ENCODE assay signal across 7 cellular contexts in genomic region chr20:31539636-31540035, GRCh38. TPM values are rescaled to one million over a fixed set of nuclear protein-coding genes. Genes with fewer than 3 reads are reported as not detected.
DNase-seq lines count a peak whose midpoint lies in the region; ATAC-seq, FAIRE-seq and TF ChIP-seq lines count a peak whose summit lies in the region.
"Not testable (repeated sequence)": the region's sequence is repeated elsewhere in the genome, so short reads cannot be mapped to it uniquely, and the experiment has no call there.

No MANE protein-coding gene starts in this region.

- intact Hi-C loops in Caco-2 (cut with micrococcal nuclease; ENCODE audit: unreplicated experiment); dendritic cell treated with granulocyte-macrophage colony-stimulating factor and Interleukin-4, amounts not matched to agents 40 ng/mL and 50 ng/mL, for 4 days (cut with micrococcal nuclease): not testable (repeated sequence)

- not testable (repeated sequence) for H3K18ac ChIP-seq in mesenchymal stem cell (ENCODE audit: low read depth in 1 of 2, low read length in 2 of 2)

- CTCF ChIA-PET in Caco-2 (lab: Charles Lee), result not testable (repeated sequence)

- H3K36me3 ChIP-seq in Caco-2 (ENCODE audit: control insufficient read depth, insufficient read depth, low read length), result peaks cover 18% of the 10 kb centered on the region
- H3K36me3 ChIP-seq in mesenchymal stem cell (ENCODE audit: control insufficient read depth in 1 of 2, insufficient read depth in 2 of 2, low read depth in 1 of 2, low read length in 2 of 2), result peaks cover 70 to 80% of the 10 kb centered on the region in 2 experiments

- not testable (repeated sequence) for H3K4me2 ChIP-seq in mesenchymal stem cell (ENCODE audit: low read length, poor library complexity, severe bottlenecking)

- not testable (repeated sequence) for H4K8ac ChIP-seq in mesenchymal stem cell (ENCODE audit: low read length)

- not testable (repeated sequence) for TF ChIP-seq CTCF in Caco-2 (IDR thresholded peaks at IDR 0.05; ENCODE audit: insufficient read depth in 1 of 2, low read depth in 1 of 2, low read length in 1 of 2, severe bottlenecking in 1 of 2, unreplicated experiment in 1 of 2); HFFc6 (IDR thresholded peaks at IDR 0.05)

- H3K4me3 Mint-ChIP-seq in Caco-2 (ENCODE audit: unreplicated experiment); HFFc6; activated T-cell treated with anti-CD3 and anti-CD28 coated beads, Interleukin-2, amount 50 U/mL, for 24 hours; dendritic cell treated with granulocyte-macrophage colony-stimulating factor and Interleukin-4, amounts not matched to agents 40 ng/mL and 50 ng/mL, for 4 days; stimulated activated naive B cell treated with anti-CD40 and anti-IgM and Interleukin-4, amounts not matched to agents 10 μg/mL and 1 μg/mL and 100 μg/mL, for 72 hours: not testable (repeated sequence)

- not testable (repeated sequence) for H2BK12ac ChIP-seq in mesenchymal stem cell (ENCODE audit: low read length in 2 of 2)

- not testable (repeated sequence) for H2BK15ac ChIP-seq in mesenchymal stem cell (ENCODE audit: low read depth, poor library complexity, severe bottlenecking)

- not testable (repeated sequence) for H3K9me3 Mint-ChIP-seq in Caco-2 (ENCODE audit: unreplicated experiment); HFFc6; activated T-cell treated with anti-CD3 and anti-CD28 coated beads, Interleukin-2, amount 50 U/mL, for 24 hours; dendritic cell treated with granulocyte-macrophage colony-stimulating factor and Interleukin-4, amounts not matched to agents 40 ng/mL and 50 ng/mL, for 4 days; stimulated activated naive B cell treated with anti-CD40 and anti-IgM and Interleukin-4, amounts not matched to agents 10 μg/mL and 1 μg/mL and 100 μg/mL, for 72 hours

- not testable (repeated sequence) for H3K14ac ChIP-seq in mesenchymal stem cell (ENCODE audit: low read length in 2 of 2)

- H2BK120ac ChIP-seq in mesenchymal stem cell (ENCODE audit: low read depth, low read length), result not testable (repeated sequence)

- WGBS in mesenchymal stem cell, result 77% methylated on average over 3 of the region's 3 CpGs

- not testable (repeated sequence) for H4K91ac ChIP-seq in mesenchymal stem cell (ENCODE audit: low read length)

- DNase-seq in Caco-2; HFFc6; activated T-cell treated with anti-CD3 and anti-CD28 coated beads, Interleukin-2, amount 50 U/mL, for 24 hours; mesenchymal stem cell; stimulated activated naive B cell treated with anti-CD40 and anti-IgM and Interleukin-4, amounts not matched to agents 10 μg/mL and 1 μg/mL and 100 μg/mL, for 72 hours: not testable (repeated sequence)
- DNase-seq in RCC 7860 (ENCODE audit: low spot score), result peak; percentile 52

- not testable (repeated sequence) for H3K27me3 Mint-ChIP-seq in Caco-2 (ENCODE audit: insufficient read depth, unreplicated experiment); HFFc6 (ENCODE audit: insufficient read depth); activated T-cell treated with anti-CD3 and anti-CD28 coated beads, Interleukin-2, amount 50 U/mL, for 24 hours; dendritic cell treated with granulocyte-macrophage colony-stimulating factor and Interleukin-4, amounts not matched to agents 40 ng/mL and 50 ng/mL, for 4 days; stimulated activated naive B cell treated with anti-CD40 and anti-IgM and Interleukin-4, amounts not matched to agents 10 μg/mL and 1 μg/mL and 100 μg/mL, for 72 hours

- H3K27ac Mint-ChIP-seq in Caco-2 (ENCODE audit: unreplicated experiment) (peak overlapping the region; percentile 13), HFFc6 (peak overlapping the region; percentile 75)
- peak overlapping the region; percentile 22 for H3K27ac Mint-ChIP-seq in activated T-cell treated with anti-CD3 and anti-CD28 coated beads, Interleukin-2, amount 50 U/mL, for 24 hours
- H3K27ac Mint-ChIP-seq in dendritic cell treated with granulocyte-macrophage colony-stimulating factor and Interleukin-4, amounts not matched to agents 40 ng/mL and 50 ng/mL, for 4 days, result peak overlapping the region; percentile 30
- peak overlapping the region; percentile 31 for H3K27ac Mint-ChIP-seq in stimulated activated naive B cell treated with anti-CD40 and anti-IgM and Interleukin-4, amounts not matched to agents 10 μg/mL and 1 μg/mL and 100 μg/mL, for 72 hours

- not testable (repeated sequence) for H3K23ac ChIP-seq in mesenchymal stem cell (ENCODE audit: low read length in 2 of 2)

- not testable (repeated sequence) for BruUV-seq in Caco-2 (replicated peaks; lab: Mats Ljungman, UMichigan)

- FAIRE-seq in RCC 7860 (lab: Jason Lieb, UNC), result not testable (repeated sequence)

- peaks cover 87% of the 10 kb centered on the region for H3K36me3 Mint-ChIP-seq in Caco-2 (ENCODE audit: insufficient read depth, unreplicated experiment)
- peaks cover 56% of the 10 kb centered on the region for H3K36me3 Mint-ChIP-seq in HFFc6 (ENCODE audit: low read depth)
- peaks cover 95% of the 10 kb centered on the region for H3K36me3 Mint-ChIP-seq in activated T-cell treated with anti-CD3 and anti-CD28 coated beads, Interleukin-2, amount 50 U/mL, for 24 hours (ENCODE audit: low read depth)
- peaks cover 94% of the 10 kb centered on the region for H3K36me3 Mint-ChIP-seq in dendritic cell treated with granulocyte-macrophage colony-stimulating factor and Interleukin-4, amounts not matched to agents 40 ng/mL and 50 ng/mL, for 4 days (ENCODE audit: low read depth)
- peaks cover 25 to 64% of the 10 kb centered on the region in 2 donors for H3K36me3 Mint-ChIP-seq in stimulated activated naive B cell treated with anti-CD40 and anti-IgM and Interleukin-4, amounts not matched to agents 10 μg/mL and 1 μg/mL and 100 μg/mL, for 72 hours

- not testable (repeated sequence) for H3K27me3 ChIP-seq in Caco-2 (replicated peaks; ENCODE audit: control insufficient read depth, insufficient read depth, low read length); mesenchymal stem cell (ENCODE audit: control insufficient read depth in 1 of 2, insufficient read depth in 1 of 2, low read length in 2 of 2)

- ATAC-seq in stimulated activated naive B cell treated with anti-CD40 and anti-IgM and Interleukin-4, amounts not matched to agents 10 μg/mL and 1 μg/mL and 100 μg/mL, for 72 hours (replicated peaks), result not testable (repeated sequence)

- H3K27ac ChIP-seq in mesenchymal stem cell (ENCODE audit: low read length, poor library complexity, severe bottlenecking), result peak overlapping the region; percentile 11

- POLR2A ChIA-PET in Caco-2 (lab: Charles Lee), result not testable (repeated sequence)

- H3K4me1 Mint-ChIP-seq in Caco-2 (ENCODE audit: low read depth, unreplicated experiment), result not testable (repeated sequence)
- H3K4me1 Mint-ChIP-seq in HFFc6 (ENCODE audit: low read depth), result peaks cover 85% of the 10 kb centered on the region
- peaks cover 51% of the 10 kb centered on the region for H3K4me1 Mint-ChIP-seq in activated T-cell treated with anti-CD3 and anti-CD28 coated beads, Interleukin-2, amount 50 U/mL, for 24 hours (ENCODE audit: low read depth)
- peaks cover 55% of the 10 kb centered on the region for H3K4me1 Mint-ChIP-seq in dendritic cell treated with granulocyte-macrophage colony-stimulating factor and Interleukin-4, amounts not matched to agents 40 ng/mL and 50 ng/mL, for 4 days (ENCODE audit: low read depth)
- H3K4me1 Mint-ChIP-seq in stimulated activated naive B cell treated with anti-CD40 and anti-IgM and Interleukin-4, amounts not matched to agents 10 μg/mL and 1 μg/mL and 100 μg/mL, for 72 hours, result peaks cover 23 to 26% of the 10 kb centered on the region in 2 donors

- not testable (repeated sequence) for H2AFZ ChIP-seq in mesenchymal stem cell (ENCODE audit: low read depth, low read length)

- not testable (repeated sequence) for H3K4ac ChIP-seq in mesenchymal stem cell (ENCODE audit: low read depth in 1 of 2, low read length in 2 of 2)

- not testable (repeated sequence) for H3K4me1 ChIP-seq in Caco-2
- H3K4me1 ChIP-seq in mesenchymal stem cell (ENCODE audit: control insufficient read depth, insufficient read depth, low read depth, low read length), result peaks cover 45% of the 10 kb centered on the region

- H3K79me1 ChIP-seq in mesenchymal stem cell (replicated peaks; ENCODE audit: low read length, poor library complexity, severe bottlenecking), result peaks cover 42% of the 10 kb centered on the region

- not testable (repeated sequence) for H2BK5ac ChIP-seq in mesenchymal stem cell (ENCODE audit: low read depth, low read length, poor library complexity, severe bottlenecking)

- not testable (repeated sequence) for H3K9me3 ChIP-seq in Caco-2; mesenchymal stem cell (ENCODE audit: control insufficient read depth, low read length)

- H2AK5ac ChIP-seq in mesenchymal stem cell (ENCODE audit: low read length, severe bottlenecking), result peak overlapping the region; percentile 52

- not testable (repeated sequence) for H3K9ac ChIP-seq in mesenchymal stem cell (ENCODE audit: low read length)

- not testable (repeated sequence) for H3K4me3 ChIP-seq in Caco-2 (ENCODE audit: low read depth, low read length); mesenchymal stem cell (ENCODE audit: insufficient read depth in 1 of 2, low read depth in 1 of 2, low read length in 2 of 2)

RNA-seq across cellular contexts. Expression of gene HM13, which starts 25.4 kb away (rescaled TPM):
- 435 and 443 TPM in 2 replicates for total RNA-seq in Caco-2 (2022)
- total RNA-seq in HFFc6 (2021; fragmentation: NEBNext Ultra II Directional; extraction: Animal tissue kit (Norgen Biotek cat#: 25700)), result 100 to 1,000 TPM; 265 to 332 (median 284) TPM
- 291 TPM for polyA plus RNA-seq in mesenchymal stem cell (2013, experiment 1 of 2)
- polyA plus RNA-seq in mesenchymal stem cell (2013, experiment 2 of 2), result 287 TPM

Comparison
In these comparisons a context has a peak if more than half of its experiments do, and no peak if none do; other contexts are left out.
1. H3K27ac Mint-ChIP-seq: peak in every context shown above with its lines; median percentile 75 in HFFc6; 31 in stimulated activated naive B cell treated with anti-CD40 and anti-IgM and Interleukin-4, amounts not matched to agents 10 μg/mL and 1 μg/mL and 100 μg/mL, for 72 hours; 30 in dendritic cell treated with granulocyte-macrophage colony-stimulating factor and Interleukin-4, amounts not matched to agents 40 ng/mL and 50 ng/mL, for 4 days; 22 in activated T-cell treated with anti-CD3 and anti-CD28 coated beads, Interleukin-2, amount 50 U/mL, for 24 hours; 13 in Caco-2.